In genomic region chr1:162357681-162358266, GRCh38 we compare ENCODE assay signal across 9 cellular contexts. TPM values are rescaled to one million over a fixed set of nuclear protein-coding genes. Genes with fewer than 3 reads are reported as not detected.
DNase-seq lines count a peak whose midpoint lies in the region; ATAC-seq and TF ChIP-seq lines count a peak whose summit lies in the region.
"Had no signal": no experiment of that assay in that cellular context is flagged by ENCODE, and none has a peak within 500 bp of the region (broad histone marks: within the 10 kb centered on the region; RNA-seq: fewer than 3 reads in every experiment).

No MANE protein-coding gene starts in this region.

- H3K27me3 ChIP-seq in GM23248 (replicated peaks; ENCODE audit: insufficient read depth) (no peaks in the 10 kb centered on the region), PC-3 (ENCODE audit: low read length) (no peaks in the 10 kb centered on the region), testis (no peaks in the 10 kb centered on the region)

- TF ChIP-seq CTCF in PC-3 (conservative IDR thresholded peaks at IDR 0.05; ENCODE audit: low read depth, low read length) (peak; percentile 92), testis (IDR thresholded peaks at IDR 0.05) (peak in 2 of 3 experiments; percentile 44 to 50)

- H4K20me1 ChIP-seq in GM23248 (ENCODE audit: insufficient read depth) (no peaks in the 10 kb centered on the region), PC-3 (ENCODE audit: low read length) (no peaks in the 10 kb centered on the region)

- H3K4me2 ChIP-seq in GM23248 (ENCODE audit: unreplicated experiment) = no peak overlapping the region
- H3K4me2 ChIP-seq in PC-3 (ENCODE audit: low read length) = no peak overlapping the region

- POLR2A ChIA-PET in PC-3 (lab: Charles Lee; ENCODE audit: unreplicated experiment) = no interaction called here

- no peaks in the 10 kb centered on the region for H3F3A ChIP-seq in GM23248 (ENCODE audit: insufficient read depth)
- H3F3A ChIP-seq in PC-3 (ENCODE audit: low read length, unreplicated experiment) = no peaks in the 10 kb centered on the region

- H3K4me3 ChIP-seq in GM23248 (no peak overlapping the region), PC-3 (ENCODE audit: low read length) (no peak overlapping the region), testis (no peak overlapping the region)

- H3K27ac ChIP-seq in GM23248 = no peak overlapping the region
- H3K27ac ChIP-seq in PC-3 (ENCODE audit: low read length) = no peak overlapping the region
- no peak overlapping the region for H3K27ac ChIP-seq in testis

- intact Hi-C loops in PC-3 (cut with micrococcal nuclease) (loop anchor here (1.0 to 5.0 kb wide), 3 partner anchors 35 to 248 kb away; no protein-coding TSS in a partner anchor), testis (cut with DNase I; ENCODE audit: low total_unique reads) (no loop called here)

- DNase-seq in AG08395 (ENCODE audit: low spot score) (peak; percentile 50), GM23248 (peak; percentile 74), PC-3 (peak; percentile 75), fibroblast of gingiva (ENCODE audit: low read depth) (peak; percentile 50), testis (peak; percentile 47)
- DNase-seq: stimulated activated naive B cell treated with anti-CD40 and anti-IgM and Interleukin-4, amounts not matched to agents 10 μg/mL and 1 μg/mL and 100 μg/mL, for 72 hours had no signal

- H3K4me1 ChIP-seq in GM23248 (ENCODE audit: insufficient read depth) (no peaks in the 10 kb centered on the region), PC-3 (ENCODE audit: insufficient read depth, low read length) (no peaks in the 10 kb centered on the region), testis (no peaks in the 10 kb centered on the region)

- ATAC-seq in PC-3 = peak; percentile 70
- no peak for ATAC-seq in GM21381 (IDR thresholded peaks at IDR 0.05; ENCODE audit: unreplicated experiment)
- no peak for ATAC-seq in HG03045 (IDR thresholded peaks at IDR 0.05; ENCODE audit: unreplicated experiment)
- no peak for ATAC-seq in GM19463 (IDR thresholded peaks at IDR 0.05; ENCODE audit: unreplicated experiment)

- no peak overlapping the region for H2AFZ ChIP-seq in GM23248
- no peak overlapping the region for H2AFZ ChIP-seq in PC-3 (ENCODE audit: low read length)

- no peaks in the 10 kb centered on the region for H3K79me2 ChIP-seq in GM23248 (ENCODE audit: insufficient read depth)
- H3K79me2 ChIP-seq in PC-3 (ENCODE audit: low read length) = no peaks in the 10 kb centered on the region

- 44 to 53% methylated on average over 4 to 5 of the region's 5 CpGs for WGBS in GM23248 (ENCODE audit: low coverage in 1 of 2, low lambda C conversion rate in 2 of 2, missing lambda C conversion rate in 2 of 2), 2 experiments
- WGBS in testis, 2 donors = 56 to 83% methylated on average over 4 to 5 of the region's 5 CpGs

- no peaks in the 10 kb centered on the region for H3K36me3 ChIP-seq in GM23248 (ENCODE audit: low read depth)
- H3K36me3 ChIP-seq in PC-3 (ENCODE audit: low read depth, low read length) = no peaks in the 10 kb centered on the region
- no peaks in the 10 kb centered on the region for H3K36me3 ChIP-seq in testis (ENCODE audit: low read depth, missing control alignments)

- BruUV-seq in PC-3 (replicated peaks; lab: Mats Ljungman, UMichigan) = no TSS peak

- H3K9ac ChIP-seq in GM23248 (no peak overlapping the region), PC-3 (ENCODE audit: low read length) (no peak overlapping the region)

- H3K9me3 ChIP-seq in GM23248 (ENCODE audit: low read depth) (no peaks in the 10 kb centered on the region), PC-3 (ENCODE audit: low read length) (no peaks in the 10 kb centered on the region), testis (no peaks in the 10 kb centered on the region)

- in situ Hi-C loops in GM23248 (cut with MboI) = loop anchor here (25.0 kb wide), 1 partner anchor 455 kb away; no protein-coding TSS in a partner anchor

- H3K9me2 ChIP-seq in GM23248 (ENCODE audit: insufficient read depth) (no peaks in the 10 kb centered on the region), PC-3 (replicated peaks; ENCODE audit: low read length) (no peaks in the 10 kb centered on the region)

- CTCF ChIA-PET in PC-3 (lab: Charles Lee) = interaction anchor here (0.5 to 1.1 kb wide), 19 partner anchors 18 to 957 kb away, joined by 3 to 14 read pairs (median 4); partner anchors contain the start of gene C1orf226

- no peak for TF ChIP-seq POLR2A in testis (IDR thresholded peaks at IDR 0.05)

RNA-seq across cellular contexts. Expression of gene SPATA46, which starts 18.9 kb away (rescaled TPM):
- total RNA-seq in GM23248 (2014; rRNA removed; shearing (Covaris generic)) = not detected in 2 replicates
- polyA plus RNA-seq in GM23248 (2016; fragmentation: Nextera tagmentation; extraction: Ambion mirVana) (not detected in 2 replicates), testis (ENCODE audit: insufficient read depth, low read depth, low replicate concordance) (72.9 TPM)
- total RNA-seq in PC-3 (2014; rRNA removed) (not detected in 2 replicates), testis (10 to 100 TPM; 12.7 to 20.0 TPM)

RNA-seq across cellular contexts. Expression of gene C1orf226, which starts 23.8 kb away (rescaled TPM):
- total RNA-seq in GM23248 (2014; rRNA removed; shearing (Covaris generic)) = under 0.01 and 0.13 TPM in 2 replicates
- polyA plus RNA-seq in GM23248 (2016; fragmentation: Nextera tagmentation; extraction: Ambion mirVana) (0.04 and 0.08 TPM in 2 replicates), testis (ENCODE audit: insufficient read depth, low read depth, low replicate concordance) (6.5 TPM)
- total RNA-seq in PC-3 (2014; rRNA removed) (2.6 and 4.3 TPM in 2 replicates), testis (1 to 10 TPM; 4.2 to 7.5 TPM)

RNA-seq across cellular contexts. Expression of gene SH2D1B, which starts 54.2 kb away (rescaled TPM):
- not detected in 2 replicates for total RNA-seq in GM23248 (2014; rRNA removed; shearing (Covaris generic))
- polyA plus RNA-seq in GM23248 (2016; fragmentation: Nextera tagmentation; extraction: Ambion mirVana) (0.38 TPM in 1 of 2 replicates, not detected in the other), testis (ENCODE audit: insufficient read depth, low read depth, low replicate concordance) (0.59 TPM)
- total RNA-seq in PC-3 (2014; rRNA removed) (0.04 TPM in 1 of 2 replicates, not detected in the other), testis (1 to 10 TPM in 1 of 2 donors, under 1 TPM in 1; 0.62 to 1.3 TPM)

Comparison
In these comparisons a context has a peak if more than half of its experiments do, and no peak if none do; other contexts are left out.
1. RNA of gene SPATA46, which starts 18.9 kb away (total RNA-seq): 12.7 to 20.0 TPM in testis; not detected in GM23248 and not detected in PC-3; every median in the first group is over 10 times any median in the second.
2. Peak in every context shown above with its lines, with median percentiles within 50 percentile points of each other: DNase-seq.